ENCODE assay signal across 10 cellular contexts in genomic region chr12:92138144-92138543, GRCh38. TPM values are rescaled to one million over a fixed set of nuclear protein-coding genes. Genes with fewer than 3 reads are reported as not detected.
DNase-seq lines count a peak whose midpoint lies in the region; ATAC-seq and TF ChIP-seq lines count a peak whose summit lies in the region.
"Had no signal": no experiment of that assay in that cellular context is flagged by ENCODE, and none has a peak within 500 bp of the region (broad histone marks: within the 10 kb centered on the region; RNA-seq: fewer than 3 reads in every experiment).

No MANE protein-coding gene starts in this region.

- in situ Hi-C loops in GM13976 (cut with MboI; ENCODE audit: low sequenced_read_pairs, unreplicated experiment): loop anchor here (10.0 to 25.0 kb wide), 3 partner anchors 323 to 751 kb away; no protein-coding TSS in a partner anchor

- H3K4me1 ChIP-seq in left ventricle myocardium inferior: peaks cover 99% of the 10 kb centered on the region
- H3K4me1 ChIP-seq in body of pancreas: peaks cover 62% of the 10 kb centered on the region
- H3K4me1 ChIP-seq in mucosa of stomach (ENCODE audit: control insufficient read depth, insufficient read depth, low read length): peaks cover 54% of the 10 kb centered on the region
- H3K4me1 ChIP-seq in vagina: peaks cover 62% of the 10 kb centered on the region

- ATAC-seq in Right ventricle myocardium inferior (no peak), body of pancreas (no peak), GM18907 (IDR thresholded peaks at IDR 0.05; ENCODE audit: unreplicated experiment) (no peak)

- DNase-seq in left ventricle myocardium inferior (no peak), Right ventricle myocardium inferior (ENCODE audit: missing footprints) (no peak), body of pancreas (no peak), vagina (ENCODE audit: extremely low spot score in 2 of 2) (no peak), GM13976 (ENCODE audit: low spot score) (no peak), GDM1 (lab: John Stamatoyannopoulos, UW) (no peak)
- DNase-seq: NCI-H510A treated with DMSO at 0.1 percent for 48 hours had no signal

- intact Hi-C loops in left ventricle myocardium inferior (cut with micrococcal nuclease) (loop anchor here (10.0 kb wide), 1 partner anchor 753 kb away; no protein-coding TSS in a partner anchor), Right ventricle myocardium inferior (cut with DNase I) (loop anchor here (5.0 kb wide), 1 partner anchor 61 kb away; no protein-coding TSS in a partner anchor), body of pancreas (cut with DNase I) (loop anchor here (10.0 kb wide), 1 partner anchor 63 kb away; no protein-coding TSS in a partner anchor), vagina (cut with DNase I) (no loop called here)

- H3K36me3 ChIP-seq in left ventricle myocardium inferior (peaks cover 23% of the 10 kb centered on the region), body of pancreas (replicated peaks in 1 of 2; ENCODE audit: insufficient read depth in 1 of 2, low read depth in 2 of 2) (no peaks in the 10 kb centered on the region), mucosa of stomach (ENCODE audit: control insufficient read depth, insufficient read depth, low read length) (no peaks in the 10 kb centered on the region), vagina (peaks cover 4 to 17% of the 10 kb centered on the region in 2 donors)

- H3K4me3 ChIP-seq in left ventricle myocardium inferior (peak overlapping the region; percentile 97), body of pancreas (peak overlapping the region in 1 of 2 donors; percentile 4), mucosa of stomach (ENCODE audit: low read length) (no peak overlapping the region), vagina (peak overlapping the region; percentile 84 to 85)
- H3K4me3 ChIP-seq: lung had no signal

- no peak for TF ChIP-seq CTCF in left ventricle myocardium inferior (IDR thresholded peaks at IDR 0.05; ENCODE audit: borderline replicate concordance)
- TF ChIP-seq CTCF in body of pancreas (IDR thresholded peaks at IDR 0.05): no peak
- no peak for TF ChIP-seq CTCF in vagina (IDR thresholded peaks at IDR 0.05)
- no peak for TF ChIP-seq CTCF in GM13976 (IDR thresholded peaks at IDR 0.05; ENCODE audit: borderline replicate concordance, control extremely low read depth, extremely low read depth, insufficient read depth, missing control alignments)

- TF ChIP-seq POLR2A in body of pancreas (IDR thresholded peaks at IDR 0.05): no peak
- no peak for TF ChIP-seq POLR2A in vagina (IDR thresholded peaks at IDR 0.05)

- peak overlapping the region; percentile 33 for H3K9ac ChIP-seq in mucosa of stomach (ENCODE audit: low read length)

- H3K27me3 ChIP-seq in left ventricle myocardium inferior (ENCODE audit: low read depth) (no peaks in the 10 kb centered on the region), body of pancreas (no peaks in the 10 kb centered on the region), mucosa of stomach (ENCODE audit: control insufficient read depth, insufficient read depth, low read length) (no peaks in the 10 kb centered on the region), vagina (no peaks in the 10 kb centered on the region)

- H3K27ac ChIP-seq in left ventricle myocardium inferior (replicated peaks): peak overlapping the region; percentile 98
- H3K27ac ChIP-seq in body of pancreas: peak overlapping the region; percentile 18 to 100 (median 77)
- H3K27ac ChIP-seq in vagina: peak overlapping the region; percentile 100

- WGBS in body of pancreas, 2 donors: 28 to 65% methylated on average over 1 of the region's 1 CpG

- H3K9me3 ChIP-seq in left ventricle myocardium inferior (replicated peaks): no peaks in the 10 kb centered on the region
- no peaks in the 10 kb centered on the region for H3K9me3 ChIP-seq in body of pancreas
- no peaks in the 10 kb centered on the region for H3K9me3 ChIP-seq in mucosa of stomach (ENCODE audit: control insufficient read depth, low read length)
- no peaks in the 10 kb centered on the region for H3K9me3 ChIP-seq in vagina

RNA-seq across cellular contexts. Expression of gene BTG1, which starts 7.5 kb away (rescaled TPM):
- 79.4 TPM for total RNA-seq in left ventricle myocardium inferior
- total RNA-seq in Right ventricle myocardium inferior: 66.9 TPM
- total RNA-seq in body of pancreas: 10 to 100 TPM; 48.5 to 53.7 TPM
- total RNA-seq in vagina: 73.7 TPM
